Comparison of ENCODE assay signal across 20 cellular contexts in genomic region chr5:154002511-154003020, GRCh38. TPM values are rescaled to one million over a fixed set of nuclear protein-coding genes. Genes with fewer than 3 reads are reported as not detected.
DNase-seq lines count a peak whose midpoint lies in the region; ATAC-seq and TF ChIP-seq lines count a peak whose summit lies in the region.
"Had no signal": no experiment of that assay in that cellular context is flagged by ENCODE, and none has a peak within 500 bp of the region (broad histone marks: within the 10 kb centered on the region; RNA-seq: fewer than 3 reads in every experiment).

No MANE protein-coding gene starts in this region.

- WGBS in heart left ventricle, 4 donors, result 43 to 61% (median 53%) methylated on average over 7 of the region's 7 CpGs
- 90 to 93% methylated on average over 7 of the region's 7 CpGs for WGBS in thyroid gland, 2 donors

- DNase-seq in endothelial cell (ENCODE audit: low spot score), result no peak
- DNase-seq in heart left ventricle, result no peak
- DNase-seq in thyroid gland, result no peak
- DNase-seq in COLO829 (ENCODE audit: low spot score), result no peak
- no peak for DNase-seq in kidney tubule cell (ENCODE audit: low spot score)
- DNase-seq: activated CD4-positive, alpha-beta T cell treated with anti-CD3 and anti-CD28 coated beads, Interleukin-2, amount 10 ng/mL, durations not matched to agents 24 days and 14 days; effector memory CD8-positive, alpha-beta T cell; head of caudate nucleus; NCI-H2171; NCI-H526; retina; SK-N-SH; stimulated activated CD4-positive, alpha-beta T cell treated with anti-CD3 and anti-CD28 coated beads, Interleukin-15, amount 100 ng/mL, for 24 hours; stimulated activated CD8-positive, alpha-beta memory T cell treated with anti-CD3 and anti-CD28 coated beads, Interleukin-4, amount 100 ng/mL, for 48 hours had no signal

- H3K4me1 Mint-ChIP-seq in endothelial cell (ENCODE audit: unreplicated experiment), result peaks cover 34% of the 10 kb centered on the region
- no peaks in the 10 kb centered on the region for H3K4me1 Mint-ChIP-seq in nephron
- H3K4me1 Mint-ChIP-seq: CD14-positive monocyte had no signal

- no peak for TF ChIP-seq CTCF in endothelial cell (IDR thresholded peaks at IDR 0.05; ENCODE audit: unreplicated experiment)
- no peak for TF ChIP-seq CTCF in heart left ventricle (IDR thresholded peaks at IDR 0.05)
- no peak for TF ChIP-seq CTCF in nephron (IDR thresholded peaks at IDR 0.05; ENCODE audit: unreplicated experiment in 3 of 3)
- TF ChIP-seq CTCF in thyroid gland (IDR thresholded peaks at IDR 0.05), result no peak

- H3K36me3 ChIP-seq in heart left ventricle (peaks cover 0 to 36% (median 24%) of the 10 kb centered on the region in 9 donors), thyroid gland (peaks cover 0 to 1% of the 10 kb centered on the region in 2 donors)

- H3K27me3 Mint-ChIP-seq in endothelial cell (ENCODE audit: unreplicated experiment) (peaks cover 3% of the 10 kb centered on the region), nephron (ENCODE audit: low read depth) (no peaks in the 10 kb centered on the region)
- H3K27me3 Mint-ChIP-seq: activated CD4-positive, alpha-beta T cell treated with anti-CD3 and anti-CD28 coated beads, Interleukin-2, amount 10 ng/mL, durations not matched to agents 24 days and 14 days; activated naive CD8-positive, alpha-beta T cell; effector memory CD8-positive, alpha-beta T cell had no signal

- no peak overlapping the region for H3K4me3 ChIP-seq in heart left ventricle
- H3K4me3 ChIP-seq in thyroid gland (replicated peaks in 1 of 3), result no peak overlapping the region

- H3K9me3 ChIP-seq in heart left ventricle, result no peaks in the 10 kb centered on the region
- H3K9me3 ChIP-seq in thyroid gland, result no peaks in the 10 kb centered on the region
- H3K9me3 ChIP-seq: SK-N-SH had no signal

- ATAC-seq in heart left ventricle, result peak in 1 of 4 donors; percentile 45
- ATAC-seq in HG03520 (IDR thresholded peaks at IDR 0.05; ENCODE audit: unreplicated experiment), result no peak
- no peak for ATAC-seq in GM19452 (IDR thresholded peaks at IDR 0.05; ENCODE audit: unreplicated experiment)
- ATAC-seq: effector memory CD8-positive, alpha-beta T cell had no signal

- H3K4me1 ChIP-seq in heart left ventricle (peaks cover 0 to 27% (median 14%) of the 10 kb centered on the region in 12 donors), thyroid gland (peaks cover 0 to 14% of the 10 kb centered on the region in 2 donors)

- TF ChIP-seq POLR2A in heart left ventricle (IDR thresholded peaks at IDR 0.05) (no peak), thyroid gland (IDR thresholded peaks at IDR 0.05) (no peak)

- peak overlapping the region; percentile 66 to 89 (median 82) for H3K27ac ChIP-seq in heart left ventricle
- H3K27ac ChIP-seq in thyroid gland, result peak overlapping the region in 2 of 3 donors; percentile 47 to 59
- H3K27ac ChIP-seq: KMS-11 had no signal

- H3K9me3 Mint-ChIP-seq in endothelial cell (ENCODE audit: unreplicated experiment), result no peaks in the 10 kb centered on the region
- no peaks in the 10 kb centered on the region for H3K9me3 Mint-ChIP-seq in nephron
- H3K9me3 Mint-ChIP-seq: activated CD4-positive, alpha-beta T cell treated with anti-CD3 and anti-CD28 coated beads, Interleukin-2, amount 10 ng/mL, durations not matched to agents 24 days and 14 days; CD14-positive monocyte; effector memory CD8-positive, alpha-beta T cell had no signal

- H3K27ac Mint-ChIP-seq in endothelial cell (ENCODE audit: unreplicated experiment) (peak overlapping the region; percentile 98), nephron (peak overlapping the region; percentile 67 to 81 (median 74))
- H3K27ac Mint-ChIP-seq: activated CD4-positive, alpha-beta T cell treated with anti-CD3 and anti-CD28 coated beads, Interleukin-2, amount 10 ng/mL, durations not matched to agents 24 days and 14 days; activated naive CD8-positive, alpha-beta T cell; CD14-positive monocyte; effector memory CD8-positive, alpha-beta T cell had no signal

- H3K36me3 Mint-ChIP-seq in endothelial cell (ENCODE audit: low read depth, unreplicated experiment) (peaks cover 12% of the 10 kb centered on the region), nephron (ENCODE audit: low read depth) (peaks cover 46% of the 10 kb centered on the region)

- no peaks in the 10 kb centered on the region for H3K27me3 ChIP-seq in heart left ventricle
- no peaks in the 10 kb centered on the region for H3K27me3 ChIP-seq in thyroid gland

- intact Hi-C loops in heart left ventricle (cut with DNase I), result loop anchor here in 2 of 10 donors (2.0 to 5.0 kb wide), 2 partner anchors 35 to 36 kb away; partner anchors contain the start of genes FAM114A2 (in 2 of the 2) and MFAP3 (in 2 of the 2)
- intact Hi-C loops in thyroid gland (cut with DNase I), result no loop called here

- H3K4me3 Mint-ChIP-seq in endothelial cell (ENCODE audit: unreplicated experiment) (no peak overlapping the region), nephron (no peak overlapping the region)
- H3K4me3 Mint-ChIP-seq: activated CD4-positive, alpha-beta T cell treated with anti-CD3 and anti-CD28 coated beads, Interleukin-2, amount 10 ng/mL, durations not matched to agents 24 days and 14 days; activated naive CD8-positive, alpha-beta T cell; CD14-positive monocyte; effector memory CD8-positive, alpha-beta T cell had no signal

RNA-seq across cellular contexts. Expression of gene FAM114A2, which starts 36.1 kb away (rescaled TPM):
- total RNA-seq in endothelial cell (ENCODE audit: unreplicated experiment) (28.4 TPM), heart left ventricle (10 to 100 TPM in 8 of 9 donors, 1 to 10 TPM in 1; 8.8 to 39.0 (median 33.9) TPM), thyroid gland (10 to 100 TPM; 21.1 to 28.9 (median 23.3) TPM)
- 10 to 100 TPM in 1 of 2 donors, 1 to 10 TPM in 1; 6.1 to 25.4 TPM for polyA plus RNA-seq in heart left ventricle

RNA-seq across cellular contexts. Expression of gene MFAP3, which starts 36.2 kb away (rescaled TPM):
- total RNA-seq in endothelial cell (ENCODE audit: unreplicated experiment), result 42.7 TPM
- total RNA-seq in heart left ventricle, result 10 to 100 TPM; 25.1 to 52.0 (median 38.6) TPM
- polyA plus RNA-seq in heart left ventricle, result 10 to 100 TPM in 1 of 2 donors, 1 to 10 TPM in 1; 2.3 to 38.7 TPM
- 10 to 100 TPM; 47.4 to 72.4 (median 59.4) TPM for total RNA-seq in thyroid gland
